ENCODE assay signal across 18 cellular contexts in genomic region chr9:90103771-90104170, GRCh38.
"Had no signal": no experiment of that assay in that cellular context is flagged by ENCODE, and none has a peak within 500 bp of the region (broad histone marks: within the 10 kb centered on the region; RNA-seq: fewer than 3 reads in every experiment).

No MANE protein-coding gene starts in this region.

- H3K36me3 ChIP-seq: neural progenitor cell, right atrium auricular region, suprapubic skin, transverse colon, upper lobe of right lung, uterus had no signal

- H3K9me3 ChIP-seq: mucosa of descending colon, suprapubic skin, transverse colon, upper lobe of right lung, uterus had no signal

- H3K4me1 ChIP-seq: foreskin keratinocyte, neural progenitor cell, parathyroid adenoma had no signal

- H3K27me3 ChIP-seq: neural progenitor cell, right atrium auricular region, suprapubic skin, transverse colon, upper lobe of right lung, uterus had no signal

- DNase-seq: effector CD8-positive, alpha-beta T cell; endodermal cell; foreskin keratinocyte; glutamatergic neuron; hypothalamus; mucosa of descending colon; naive thymus-derived CD4-positive, alpha-beta T cell; stimulated activated CD4-positive, alpha-beta T cell treated with anti-CD3 and anti-CD28 coated beads, Interleukin-2, amount 100 ng/mL, for 24 hours; stimulated activated naive B cell treated with anti-CD40 and anti-IgM and Interleukin-4, amounts not matched to agents 10 μg/mL and 1 μg/mL and 100 μg/mL, for 72 hours; stimulated activated naive CD8-positive, alpha-beta T cell treated with anti-CD3 and anti-CD28 coated beads, Interleukin-15, amount 100 ng/mL, for 72 hours; transverse colon; upper lobe of right lung; uterus had no signal

- H3K4me3 ChIP-seq: lung, mucosa of descending colon, neural progenitor cell, right atrium auricular region, suprapubic skin, transverse colon, upper lobe of right lung, uterus had no signal
